23 cellular contexts compared by ENCODE assay signal in the genomic region with DNA sequence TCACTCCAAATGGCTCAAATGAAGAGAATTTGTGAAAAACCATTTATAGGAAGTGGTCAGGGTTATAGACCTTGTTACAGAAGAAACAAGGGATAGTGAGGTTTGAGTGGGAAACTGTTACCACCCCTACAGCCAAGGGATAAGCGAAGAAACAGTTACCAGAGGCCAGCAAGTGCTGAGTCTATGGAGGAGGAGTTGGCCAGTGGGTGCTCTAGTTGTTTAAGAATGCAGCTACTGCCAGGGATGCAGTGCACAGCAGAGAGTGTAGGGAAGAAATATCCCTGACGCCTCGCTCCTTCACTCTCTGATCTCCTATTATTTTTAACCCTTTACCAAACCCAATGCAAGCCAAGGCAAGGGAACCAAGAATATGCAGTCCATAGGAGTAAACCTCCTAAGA. TPM values are rescaled to one million over a fixed set of nuclear protein-coding genes. Genes with fewer than 3 reads are reported as not detected.
DNase-seq lines count a peak whose midpoint lies in the region; ATAC-seq and TF ChIP-seq lines count a peak whose summit lies in the region.
"Had no signal": no experiment of that assay in that cellular context is flagged by ENCODE, and none has a peak within 500 bp of the region (broad histone marks: within the 10 kb centered on the region; RNA-seq: fewer than 3 reads in every experiment).

No MANE protein-coding gene starts in this region.

- no peak overlapping the region for H3K27ac Mint-ChIP-seq in immature natural killer cell
- H3K27ac Mint-ChIP-seq: activated CD4-positive, alpha-beta memory T cell treated with anti-CD3 and anti-CD28 coated beads, Interleukin-2, amount 10 ng/mL, durations not matched to agents 7 days and 5 days; activated naive CD8-positive, alpha-beta T cell; activated T-helper 2 cell treated with anti-CD3 and anti-CD28 coated beads, Interferon-gamma antibody, Interleukin-2, Interleukin-4, amounts not matched to agents 10 μg/mL and 5 μg/mL and 100 μg/mL, durations not matched to agents 14 hours and 24 hours and 36 hours; dendritic cell treated with granulocyte-macrophage colony-stimulating factor and Interleukin-4, amounts not matched to agents 40 ng/mL and 50 ng/mL, for 4 days had no signal

- H3K9me3 ChIP-seq in SJCRH30 (replicated peaks) (no peaks in the 10 kb centered on the region), psoas muscle (no peaks in the 10 kb centered on the region)
- H3K9me3 ChIP-seq: ascending aorta, lower lobe of right lung, SJSA1 had no signal

- 20 to 32% (median 21%) methylated on average over 3 of the region's 3 CpGs for WGBS in psoas muscle, 3 donors

- peaks cover 0 to 5% (median 4%) of the 10 kb centered on the region in 3 donors for H3K27me3 Mint-ChIP-seq in immature natural killer cell (ENCODE audit: low read depth in 3 of 3)
- H3K27me3 Mint-ChIP-seq: activated naive CD8-positive, alpha-beta T cell had no signal

- H3K4me3 ChIP-seq in SJCRH30 = no peak overlapping the region
- no peak overlapping the region for H3K4me3 ChIP-seq in coronary artery
- no peak overlapping the region for H3K4me3 ChIP-seq in psoas muscle
- H3K4me3 ChIP-seq: ascending aorta, cardiac muscle cell, lower lobe of right lung, SJSA1 had no signal

- intact Hi-C loops in left ventricle myocardium superior (cut with micrococcal nuclease) = no loop called here
- intact Hi-C loops in sciatic nerve (cut with DNase I) = no loop called here
- intact Hi-C loops in psoas muscle (cut with DNase I) = no loop called here

- H3K9me3 Mint-ChIP-seq in immature natural killer cell = no peaks in the 10 kb centered on the region
- H3K9me3 Mint-ChIP-seq: activated CD4-positive, alpha-beta memory T cell treated with anti-CD3 and anti-CD28 coated beads, Interleukin-2, amount 10 ng/mL, durations not matched to agents 7 days and 5 days; activated T-helper 2 cell treated with anti-CD3 and anti-CD28 coated beads, Interferon-gamma antibody, Interleukin-2, Interleukin-4, amounts not matched to agents 10 μg/mL and 5 μg/mL and 100 μg/mL, durations not matched to agents 14 hours and 24 hours and 36 hours; dendritic cell treated with granulocyte-macrophage colony-stimulating factor and Interleukin-4, amounts not matched to agents 40 ng/mL and 50 ng/mL, for 4 days had no signal

- no peaks in the 10 kb centered on the region for H3K4me1 Mint-ChIP-seq in immature natural killer cell
- H3K4me1 Mint-ChIP-seq: activated CD4-positive, alpha-beta memory T cell treated with anti-CD3 and anti-CD28 coated beads, Interleukin-2, amount 10 ng/mL, durations not matched to agents 7 days and 5 days had no signal

- TF ChIP-seq CTCF in 22Rv1 (IDR thresholded peaks at IDR 0.05) (no peak), coronary artery (IDR thresholded peaks at IDR 0.05) (no peak), psoas muscle (IDR thresholded peaks at IDR 0.05) (no peak)

- peak; percentile 56 for ATAC-seq in left ventricle myocardium superior
- ATAC-seq in sciatic nerve = peak; percentile 54
- ATAC-seq in psoas muscle = no peak
- ATAC-seq: lower lobe of right lung had no signal

- no peak overlapping the region for H3K4me3 Mint-ChIP-seq in immature natural killer cell
- H3K4me3 Mint-ChIP-seq: activated CD4-positive, alpha-beta memory T cell treated with anti-CD3 and anti-CD28 coated beads, Interleukin-2, amount 10 ng/mL, durations not matched to agents 7 days and 5 days; activated naive CD8-positive, alpha-beta T cell; dendritic cell treated with granulocyte-macrophage colony-stimulating factor and Interleukin-4, amounts not matched to agents 40 ng/mL and 50 ng/mL, for 4 days had no signal

- peak overlapping the region; percentile 73 for H3K27ac ChIP-seq in 22Rv1
- no peak overlapping the region for H3K27ac ChIP-seq in SJCRH30
- H3K27ac ChIP-seq in coronary artery = no peak overlapping the region
- no peak overlapping the region for H3K27ac ChIP-seq in psoas muscle
- H3K27ac ChIP-seq: ascending aorta, cardiac muscle cell, lower lobe of right lung, SJSA1 had no signal

- H3K36me3 ChIP-seq in SJCRH30 (no peaks in the 10 kb centered on the region), psoas muscle (ENCODE audit: insufficient read depth in 1 of 2, low read depth in 1 of 2) (no peaks in the 10 kb centered on the region)
- H3K36me3 ChIP-seq: ascending aorta, cardiac muscle cell, lower lobe of right lung, SJSA1 had no signal

- H3K4me1 ChIP-seq in SJCRH30 = peaks cover 5% of the 10 kb centered on the region
- no peaks in the 10 kb centered on the region for H3K4me1 ChIP-seq in psoas muscle
- H3K4me1 ChIP-seq: ascending aorta had no signal

- no peaks in the 10 kb centered on the region for H3K27me3 ChIP-seq in SJCRH30
- peaks cover 0 to 37% (median 0%) of the 10 kb centered on the region in 3 donors for H3K27me3 ChIP-seq in psoas muscle (ENCODE audit: insufficient read depth in 3 of 3, low read length in 2 of 3)
- H3K27me3 ChIP-seq: ascending aorta, cardiac muscle cell, SJSA1 had no signal

- peak; percentile 20 for DNase-seq in OCI-M1 (lab: John Stamatoyannopoulos, UW)
- DNase-seq in left ventricle myocardium superior = no peak
- DNase-seq in sciatic nerve (ENCODE audit: low spot score) = no peak
- no peak for DNase-seq in SJCRH30
- no peak for DNase-seq in coronary artery (ENCODE audit: low spot score)
- no peak for DNase-seq in psoas muscle
- DNase-seq in immature natural killer cell = no peak
- DNase-seq: activated CD4-positive, alpha-beta memory T cell treated with anti-CD3 and anti-CD28 coated beads, Interleukin-2, amount 10 ng/mL, durations not matched to agents 7 days and 5 days; activated CD4-positive, alpha-beta T cell treated with anti-CD3 and anti-CD28 coated beads for 1 hour; kidney; lower lobe of right lung; NCI-H1048; NCI-H187; NCI-H2171 treated with DMSO at 0.1 percent for 48 hours; NCI-H526; stimulated activated naive CD4-positive, alpha-beta T cell treated with Interleukin-2 at 50 U/mL for 16 hours had no signal

- no peaks in the 10 kb centered on the region for H3K36me3 Mint-ChIP-seq in immature natural killer cell
- H3K36me3 Mint-ChIP-seq: activated naive CD8-positive, alpha-beta T cell had no signal

RNA-seq across cellular contexts. Expression of a gene that starts 15.2 kb away (rescaled TPM):
- total RNA-seq in left ventricle myocardium superior = 2.6 TPM
- 18.0 TPM for total RNA-seq in sciatic nerve
- total RNA-seq in SJCRH30 (2014; rRNA removed; shearing (Covaris generic)) = not detected in 2 replicates
- total RNA-seq in psoas muscle = 1 to 10 TPM; 1.6 to 2.2 (median 2.0) TPM
- 1 to 10 TPM; 1.3 to 1.6 (median 1.4) TPM for polyA plus RNA-seq in psoas muscle
- polyA plus RNA-seq in immature natural killer cell = under 1 TPM in 1 of 3 donors, not detected in 2; 0.70 TPM
- total RNA-seq: activated CD4-positive, alpha-beta memory T cell treated with anti-CD3 and anti-CD28 coated beads, Interleukin-2, amount 10 ng/mL, durations not matched to agents 7 days and 5 days; activated T-helper 2 cell treated with anti-CD3 and anti-CD28 coated beads, Interferon-gamma antibody, Interleukin-2, Interleukin-4, amounts not matched to agents 10 μg/mL and 5 μg/mL and 100 μg/mL, durations not matched to agents 14 hours and 24 hours and 36 hours had no signal

Comparison
In these comparisons a context has a peak if more than half of its experiments do, and no peak if none do; other contexts are left out.
1. ATAC-seq: peak in left ventricle myocardium superior (single experiment) and sciatic nerve (single experiment); none in psoas muscle (0 of 4).